In the genomic region with DNA sequence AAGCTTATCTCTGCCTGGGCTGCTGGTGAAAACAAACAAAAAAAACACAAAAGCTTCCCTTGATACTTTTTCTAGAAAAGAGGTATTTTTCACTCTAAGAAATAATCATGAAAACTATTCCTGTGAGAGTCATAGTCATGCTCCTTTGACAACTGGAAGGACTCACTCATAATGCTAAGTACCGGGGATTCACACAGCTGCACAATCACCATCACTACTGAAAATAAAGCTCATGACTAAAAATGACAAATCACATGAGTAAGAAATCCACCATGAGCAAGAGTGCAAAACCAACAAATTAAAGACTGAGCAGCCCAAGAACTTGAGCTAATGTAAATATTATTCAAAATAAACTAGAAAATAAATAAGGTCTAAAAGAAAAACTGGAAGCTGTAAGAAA, we compare ENCODE assay signal across 2 cellular contexts.
TF ChIP-seq lines count a peak whose summit lies in the region.

No MANE protein-coding gene starts in this region.

TF ChIP-seq in A549, 52 proteins besides CTCF, POLR2A, EP300 and RAD21 (continued from another document):
- TF ChIP-seq, protein P1, sequence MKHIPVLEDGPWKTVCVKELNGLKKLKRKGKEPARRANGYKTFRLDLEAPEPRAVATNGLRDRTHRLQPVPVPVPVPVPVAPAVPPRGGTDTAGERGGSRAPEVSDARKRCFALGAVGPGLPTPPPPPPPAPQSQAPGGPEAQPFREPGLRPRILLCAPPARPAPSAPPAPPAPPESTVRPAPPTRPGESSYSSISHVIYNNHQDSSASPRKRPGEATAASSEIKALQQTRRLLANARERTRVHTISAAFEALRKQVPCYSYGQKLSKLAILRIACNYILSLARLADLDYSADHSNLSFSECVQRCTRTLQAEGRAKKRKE (CRISPR knock-in tag; IDR thresholded peaks at IDR 0.05; ENCODE audit: low read depth) = no peak
- no peak for TF ChIP-seq BHLHE40 (IDR thresholded peaks at IDR 0.05; ENCODE audit: low read depth, low read length)
- TF ChIP-seq ZSCAN20 (CRISPR knock-in tag; IDR thresholded peaks at IDR 0.05) = no peak
- no peak for TF ChIP-seq RFX5 (IDR thresholded peaks at IDR 0.05)
- TF ChIP-seq HOXB5 (CRISPR knock-in tag; IDR thresholded peaks at IDR 0.05) = no peak
- no peak for TF ChIP-seq SMC3 (IDR thresholded peaks at IDR 0.05)
- TF ChIP-seq EHF (CRISPR knock-in tag; IDR thresholded peaks at IDR 0.05) = no peak
- TF ChIP-seq, protein P2, sequence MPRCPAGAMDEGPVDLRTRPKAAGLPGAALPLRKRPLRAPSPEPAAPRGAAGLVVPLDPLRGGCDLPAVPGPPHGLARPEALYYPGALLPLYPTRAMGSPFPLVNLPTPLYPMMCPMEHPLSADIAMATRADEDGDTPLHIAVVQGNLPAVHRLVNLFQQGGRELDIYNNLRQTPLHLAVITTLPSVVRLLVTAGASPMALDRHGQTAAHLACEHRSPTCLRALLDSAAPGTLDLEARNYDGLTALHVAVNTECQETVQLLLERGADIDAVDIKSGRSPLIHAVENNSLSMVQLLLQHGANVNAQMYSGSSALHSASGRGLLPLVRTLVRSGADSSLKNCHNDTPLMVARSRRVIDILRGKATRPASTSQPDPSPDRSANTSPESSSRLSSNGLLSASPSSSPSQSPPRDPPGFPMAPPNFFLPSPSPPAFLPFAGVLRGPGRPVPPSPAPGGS (IDR thresholded peaks at IDR 0.05) = no peak
- no peak for TF ChIP-seq MAZ (IDR thresholded peaks at IDR 0.05; ENCODE audit: borderline replicate concordance, low read depth, low read length)
- TF ChIP-seq CHD4 (IDR thresholded peaks at IDR 0.05; ENCODE audit: borderline replicate concordance) = no peak
- TF ChIP-seq, protein P3, sequence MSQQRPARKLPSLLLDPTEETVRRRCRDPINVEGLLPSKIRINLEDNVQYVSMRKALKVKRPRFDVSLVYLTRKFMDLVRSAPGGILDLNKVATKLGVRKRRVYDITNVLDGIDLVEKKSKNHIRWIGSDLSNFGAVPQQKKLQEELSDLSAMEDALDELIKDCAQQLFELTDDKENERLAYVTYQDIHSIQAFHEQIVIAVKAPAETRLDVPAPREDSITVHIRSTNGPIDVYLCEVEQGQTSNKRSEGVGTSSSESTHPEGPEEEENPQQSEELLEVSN (IDR thresholded peaks at IDR 0.05; ENCODE audit: borderline replicate concordance, low read depth) = no peak
- TF ChIP-seq MYC (IDR thresholded peaks at IDR 0.05; ENCODE audit: borderline replicate concordance, low read length) = no peak
- TF ChIP-seq PHF8 (IDR thresholded peaks at IDR 0.05; ENCODE audit: borderline replicate concordance, low read depth) = no peak
- no peak for TF ChIP-seq FOXS1 (CRISPR knock-in tag; IDR thresholded peaks at IDR 0.05)
- no peak for TF ChIP-seq HEYL (CRISPR knock-in tag; IDR thresholded peaks at IDR 0.05)
- TF ChIP-seq MAFK (IDR thresholded peaks at IDR 0.05; ENCODE audit: partially characterized antibody) = no peak

TF ChIP-seq in endothelial cell of umbilical vein, 7 proteins besides CTCF, POLR2A, EP300 and RAD21 (continued from another document):
- TF ChIP-seq, protein P4, sequence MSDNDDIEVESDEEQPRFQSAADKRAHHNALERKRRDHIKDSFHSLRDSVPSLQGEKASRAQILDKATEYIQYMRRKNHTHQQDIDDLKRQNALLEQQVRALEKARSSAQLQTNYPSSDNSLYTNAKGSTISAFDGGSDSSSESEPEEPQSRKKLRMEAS (IDR thresholded peaks at IDR 0.05; ENCODE audit: insufficient read depth, insufficient read length) = no peak
- no peak for TF ChIP-seq EZH2 (IDR thresholded peaks at IDR 0.05; ENCODE audit: borderline replicate concordance, low read depth, low read length, severe bottlenecking)
